8 cellular contexts compared by ENCODE assay signal in genomic region chr3:31724681-31725080, GRCh38.
A peak's percentile ranks its signal among the peaks of the same experiment; 100 is the strongest.
DNase-seq lines count a peak whose midpoint lies in the region; ATAC-seq and TF ChIP-seq lines count a peak whose summit lies in the region.

No MANE protein-coding gene starts in this region.

- peak; percentile 50 for TF ChIP-seq CTCF in fibroblast of villous mesenchyme (IDR thresholded peaks at IDR 0.05; ENCODE audit: insufficient read depth, low read depth, low read length)

- H3K4me3 ChIP-seq in fibroblast of villous mesenchyme (ENCODE audit: low read depth, low read length), result no peak overlapping the region

- DNase-seq in AG08396 (ENCODE audit: low spot score), result peak; percentile 14
- peak; percentile 48 for DNase-seq in OCI-M1 (lab: John Stamatoyannopoulos, UW)
- peak; percentile 58 for DNase-seq in fibroblast of villous mesenchyme (ENCODE audit: low read depth)
- DNase-seq in NCI-H1105 (lab: John Stamatoyannopoulos, UW), result no peak
- no peak for DNase-seq in DMS153 (lab: John Stamatoyannopoulos, UW)
- no peak for DNase-seq in NCI-H2029 treated with DMSO at 0.1 percent for 48 hours (lab: John Stamatoyannopoulos, UW)

- ATAC-seq in GM21723 (IDR thresholded peaks at IDR 0.05; ENCODE audit: unreplicated experiment), result peak; percentile 55
- no peak for ATAC-seq in HG02642 (IDR thresholded peaks at IDR 0.05; ENCODE audit: poor library complexity, unreplicated experiment)

Comparison
In these comparisons a context has a peak if more than half of its experiments do, and no peak if none do; other contexts are left out.
1. DNase-seq: peak in AG08396 (single experiment), OCI-M1 (single experiment) and fibroblast of villous mesenchyme (single experiment); none in NCI-H1105 (single experiment), DMS153 (single experiment) and NCI-H2029 treated with DMSO at 0.1 percent for 48 hours (single experiment).